Comparison of ENCODE assay signal across 1 cellular context in genomic region chr11:65884716-65885092, GRCh38.
TF ChIP-seq lines count a peak whose summit lies in the region.

No MANE protein-coding gene starts in this region.

TF ChIP-seq in HepG2, 621 proteins besides CTCF, POLR2A, EP300 and RAD21 (continued from another document and continues in another):
- no peak for TF ChIP-seq ZXDC (CRISPR knock-in tag; IDR thresholded peaks at IDR 0.05)
- TF ChIP-seq DNMT3B (CRISPR knock-in tag; conservative IDR thresholded peaks at IDR 0.05): no peak
- no peak for TF ChIP-seq ZNF12 (CRISPR knock-in tag; IDR thresholded peaks at IDR 0.05)
- no peak for TF ChIP-seq ZBTB43 (CRISPR knock-in tag; conservative IDR thresholded peaks at IDR 0.05)
- no peak for TF ChIP-seq HOMEZ (CRISPR knock-in tag; IDR thresholded peaks at IDR 0.05; ENCODE audit: low read depth)
- TF ChIP-seq IKZF1 (IDR thresholded peaks at IDR 0.05): no peak
- TF ChIP-seq ZNF431 (CRISPR knock-in tag; IDR thresholded peaks at IDR 0.05; ENCODE audit: borderline replicate concordance, low read depth): no peak
- no peak for TF ChIP-seq KLF11 (CRISPR knock-in tag; IDR thresholded peaks at IDR 0.05)
- TF ChIP-seq ZNF644 (CRISPR knock-in tag; IDR thresholded peaks at IDR 0.05; ENCODE audit: low read depth): no peak
- TF ChIP-seq PITX1 (CRISPR knock-in tag; IDR thresholded peaks at IDR 0.05): peak; percentile 20; the same call in 1 of the 2 replicates
- no peak for TF ChIP-seq ZNF75D (CRISPR knock-in tag; IDR thresholded peaks at IDR 0.05; ENCODE audit: borderline replicate concordance)
- no peak for TF ChIP-seq YEATS2 (CRISPR knock-in tag; IDR thresholded peaks at IDR 0.05; ENCODE audit: borderline replicate concordance)
- no peak; the same call in 1 of the 2 replicates for TF ChIP-seq PPARG (CRISPR knock-in tag; conservative IDR thresholded peaks at IDR 0.05)
- no peak for TF ChIP-seq MIER3 (CRISPR knock-in tag; IDR thresholded peaks at IDR 0.05; ENCODE audit: borderline replicate concordance)
- no peak for TF ChIP-seq RBM22 (optimal IDR thresholded peaks at IDR 0.05; ENCODE audit: low read length)
- TF ChIP-seq IRF2 (CRISPR knock-in tag; IDR thresholded peaks at IDR 0.05): peak; percentile 61; the same call in 1 of the 2 replicates
- no peak for TF ChIP-seq BATF2 (CRISPR knock-in tag; IDR thresholded peaks at IDR 0.05)
- TF ChIP-seq ZNF558 (CRISPR knock-in tag; IDR thresholded peaks at IDR 0.05; ENCODE audit: borderline replicate concordance): no peak
- no peak for TF ChIP-seq MEIS2 (CRISPR knock-in tag; IDR thresholded peaks at IDR 0.05)
- no peak for TF ChIP-seq CBFB (CRISPR knock-in tag; IDR thresholded peaks at IDR 0.05)
- TF ChIP-seq MYPOP (CRISPR knock-in tag; IDR thresholded peaks at IDR 0.05): no peak
- no peak for TF ChIP-seq TERF1 (CRISPR knock-in tag; IDR thresholded peaks at IDR 0.05)
- TF ChIP-seq ZNF142 (CRISPR knock-in tag; IDR thresholded peaks at IDR 0.05): no peak
- no peak for TF ChIP-seq ZC3H13 (CRISPR knock-in tag; IDR thresholded peaks at IDR 0.05)
- TF ChIP-seq NR2F2 (IDR thresholded peaks at IDR 0.05; ENCODE audit: borderline replicate concordance, low read depth): no peak
- TF ChIP-seq ZNF44 (CRISPR knock-in tag; IDR thresholded peaks at IDR 0.05): no peak
- TF ChIP-seq FLYWCH1 (CRISPR knock-in tag; IDR thresholded peaks at IDR 0.05): no peak
- TF ChIP-seq ZSCAN29 (CRISPR knock-in tag; conservative IDR thresholded peaks at IDR 0.05): no peak
- TF ChIP-seq ZNF501 (CRISPR knock-in tag; IDR thresholded peaks at IDR 0.05): peak; percentile 68; the same call in 1 of the 2 replicates
- TF ChIP-seq ZBTB49 (CRISPR knock-in tag; IDR thresholded peaks at IDR 0.05; ENCODE audit: borderline replicate concordance): no peak
- TF ChIP-seq ZNF383 (CRISPR knock-in tag; IDR thresholded peaks at IDR 0.05; ENCODE audit: borderline replicate concordance): no peak
- peak; percentile 28; the same call in 1 of the 2 replicates for TF ChIP-seq TBX2 (CRISPR knock-in tag; IDR thresholded peaks at IDR 0.05; ENCODE audit: borderline replicate concordance)
- no peak for TF ChIP-seq PRDM15 (CRISPR knock-in tag; IDR thresholded peaks at IDR 0.05)
- TF ChIP-seq U2AF1 (optimal IDR thresholded peaks at IDR 0.05; ENCODE audit: low read depth, low read length): peak; percentile 64
- TF ChIP-seq FOXJ3 (CRISPR knock-in tag; IDR thresholded peaks at IDR 0.05; ENCODE audit: borderline replicate concordance): 0 out of 2 replicates have a peak, but pooled peaks have one; percentile 13
- no peak for TF ChIP-seq SIX4 (CRISPR knock-in tag; IDR thresholded peaks at IDR 0.05)
- TF ChIP-seq MED13 (CRISPR knock-in tag; IDR thresholded peaks at IDR 0.05): no peak
